8 cellular contexts compared by ENCODE assay signal in the genomic region with DNA sequence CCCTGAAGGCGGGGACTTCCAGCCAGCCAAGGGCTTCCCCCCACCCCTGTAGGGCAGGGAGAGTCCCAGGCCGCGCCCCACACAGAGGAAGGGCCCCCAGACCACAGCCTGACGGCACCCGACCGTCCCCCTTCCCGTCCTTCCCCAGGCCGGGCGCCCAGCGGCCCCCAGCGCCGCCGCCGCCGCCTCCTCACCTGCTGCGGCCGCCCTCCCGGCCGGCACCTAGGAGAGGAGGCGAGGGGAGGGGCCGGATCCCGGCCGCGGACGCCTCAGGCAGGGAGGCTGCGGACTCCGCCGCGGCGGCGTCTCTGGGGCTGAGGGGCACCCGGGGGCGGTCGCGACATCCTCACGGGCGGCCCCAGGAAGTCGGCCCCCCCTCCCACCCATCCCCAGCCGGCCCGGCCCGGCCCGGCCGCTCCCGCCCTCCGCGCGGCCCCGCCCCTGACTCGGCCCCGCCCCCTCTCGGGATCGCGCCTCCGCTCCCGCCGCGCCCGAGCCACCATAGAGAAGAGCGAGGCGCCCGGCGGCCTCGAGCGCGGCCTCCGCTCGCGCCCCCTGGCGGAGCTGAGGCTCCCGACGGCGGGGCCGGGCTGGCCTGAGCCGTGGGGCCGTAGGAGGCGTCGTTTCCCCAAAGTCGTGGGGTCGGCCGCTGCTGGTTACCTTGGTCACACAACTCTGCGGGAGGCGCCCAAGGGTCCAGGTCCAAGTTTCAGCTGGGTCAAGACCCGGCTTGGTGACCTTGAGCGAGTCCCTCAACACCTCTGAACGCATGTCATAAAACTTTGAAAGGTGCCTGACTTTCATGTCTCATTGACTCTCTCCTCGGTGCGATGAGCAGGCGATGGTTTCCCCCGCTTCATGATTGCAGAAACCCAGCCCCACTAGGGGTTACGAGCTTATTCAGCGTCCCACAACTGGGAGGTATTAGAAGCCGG. TPM values are rescaled to one million over a fixed set of nuclear protein-coding genes. Genes with fewer than 3 reads are reported as not detected.
DNase-seq lines count a peak whose midpoint lies in the region; ATAC-seq, FAIRE-seq and TF ChIP-seq lines count a peak whose summit lies in the region.

No MANE protein-coding gene starts in this region.

- TF ChIP-seq POLR2A in HepG2 (IDR thresholded peaks at IDR 0.05; ENCODE audit: insufficient read depth in 1 of 2, low read depth in 2 of 2, low read length in 2 of 2): peak; percentile 47 to 62; a peak in 3 of 4 replicates

- H3K4me3 Mint-ChIP-seq in activated CD4-positive, alpha-beta T cell treated with anti-CD3 and anti-CD28 coated beads, Interleukin-2, amount 10 ng/mL, durations not matched to agents 7 days and 5 days: peak overlapping the region; percentile 87

- FAIRE-seq in HepG2 (lab: Jason Lieb, UNC): no peak

- TF ChIP-seq EP300 in HepG2 (IDR thresholded peaks at IDR 0.05; ENCODE audit: low read depth in 2 of 2, low read length in 2 of 2) (no peak), HepG2 (CRISPR knock-in tag; IDR thresholded peaks at IDR 0.05; ENCODE audit: borderline replicate concordance) (no peak)

- ATAC-seq in GM19043 (IDR thresholded peaks at IDR 0.05; ENCODE audit: low read depth, unreplicated experiment): peak; percentile 66
- ATAC-seq in HG03280 (IDR thresholded peaks at IDR 0.05; ENCODE audit: unreplicated experiment): peak; percentile 75
- ATAC-seq in HepG2: peak; percentile 85

- CTCF ChIA-PET in BJ (lab: Yijun Ruan, JAX) (interaction anchor here (0.6 to 2.6 kb wide), 20 partner anchors 10 to 1450 kb away, joined by 3 to 16 read pairs (median 4); partner anchors contain the start of genes LIG3 and RAD51D), HepG2 (lab: Yijun Ruan, JAX; ENCODE audit: low intra/inter-chr PET ratio, low total read pairs) (interaction anchor here (1.2 to 3.0 kb wide), 3 partner anchors 31 to 91 kb away, joined by 4 to 21 read pairs (median 8); partner anchors contain the start of genes NLE1 and RAD51D)
- CTCF ChIA-PET in activated CD4-positive, alpha-beta T cell treated with anti-CD3 and anti-CD28 coated beads, Interleukin-2, amount 10 ng/mL, durations not matched to agents 7 days and 5 days (lab: Charles Lee): interaction anchor here (0.7 to 3.4 kb wide), 39 partner anchors 9 to 125 kb away, joined by 3 to 16 read pairs (median 5); partner anchors contain the start of genes LIG3 and RFFL

- no peaks in the 10 kb centered on the region for H3K9me3 ChIP-seq in HepG2 (ENCODE audit: low read length)

- peak; percentile 59 for TF ChIP-seq CTCF in BJ (IDR thresholded peaks at IDR 0.05; ENCODE audit: insufficient read depth, low read depth, low read length)
- TF ChIP-seq CTCF in HepG2 (CRISPR knock-in tag; IDR thresholded peaks at IDR 0.05): peak; percentile 83

- no TSS peak for BruUV-seq in HepG2 (replicated peaks; lab: Mats Ljungman, UMichigan)

- peaks cover 40% of the 10 kb centered on the region for H3K79me2 ChIP-seq in HepG2 (ENCODE audit: insufficient read depth, low read length)

- peak overlapping the region; percentile 91 for H2AFZ ChIP-seq in HepG2 (ENCODE audit: low read length)

- intact Hi-C loops in HepG2 (cut with micrococcal nuclease; ENCODE audit: unreplicated experiment): loop anchor here (1.0 to 5.0 kb wide), 5 partner anchors 26 to 91 kb away; partner anchors contain the start of genes RAD51D and RFFL

- peaks cover 5% of the 10 kb centered on the region for H3K36me3 Mint-ChIP-seq in activated CD4-positive, alpha-beta T cell treated with anti-CD3 and anti-CD28 coated beads, Interleukin-2, amount 10 ng/mL, durations not matched to agents 7 days and 5 days (ENCODE audit: low read depth)

- POLR2A ChIA-PET in BJ (lab: Charles Lee): interaction anchor here (0.6 kb wide), 1 partner anchor 38 kb away, joined by 3 read pairs; no protein-coding TSS in a partner anchor
- POLR2A ChIA-PET in activated CD4-positive, alpha-beta T cell treated with anti-CD3 and anti-CD28 coated beads, Interleukin-2, amount 10 ng/mL, durations not matched to agents 7 days and 5 days (lab: Charles Lee): interaction anchor here (0.7 to 1.6 kb wide), 3 partner anchors 16 to 66 kb away, joined by 3 to 8 read pairs (median 7); no protein-coding TSS in a partner anchor
- POLR2A ChIA-PET in HepG2 (lab: Yijun Ruan, JAX): interaction anchor here (0.6 to 2.5 kb wide), 10 partner anchors 10 to 108 kb away, joined by 3 to 43 read pairs (median 6); partner anchors contain the start of genes LIG3 and RFFL

- DNase-seq in BJ (ENCODE audit: low read depth) (no peak), NCI-H460 (ENCODE audit: extremely low read depth, low read depth) (peak; percentile 79), dedifferentiated amniotic fluid mesenchymal stem cell (ENCODE audit: extremely low spot score) (peak; percentile 80), HepG2 (ENCODE audit: low spot score) (peak; percentile 64)
- DNase-seq in activated CD4-positive, alpha-beta T cell treated with anti-CD3 and anti-CD28 coated beads, Interleukin-2, amount 10 ng/mL, durations not matched to agents 7 days and 5 days: peak; percentile 87
- peak; percentile 87 for DNase-seq in stimulated activated CD4-positive, alpha-beta T cell treated with anti-CD3 and anti-CD28 coated beads, Interleukin-4, amount 100 ng/mL, for 24 hours

- H3K9me3 Mint-ChIP-seq in activated CD4-positive, alpha-beta T cell treated with anti-CD3 and anti-CD28 coated beads, Interleukin-2, amount 10 ng/mL, durations not matched to agents 7 days and 5 days: no peaks in the 10 kb centered on the region

- in situ Hi-C loops in HepG2 (cut with HindIII; ENCODE audit: extremely low pct_ligation_motif_present, low pct_unique_long_range_greater_than_20kb): no loop called here

- H3K27ac ChIP-seq in HepG2 (ENCODE audit: extremely low read length, insufficient read depth, low read length): peak overlapping the region; percentile 83

- peak overlapping the region; percentile 85 for H3K4me3 ChIP-seq in BJ (ENCODE audit: low read depth, low read length)
- peak overlapping the region; percentile 71 to 92 (median 72) for H3K4me3 ChIP-seq in HepG2 (replicated peaks in 1 of 3; ENCODE audit: insufficient read depth in 1 of 3, low read depth in 2 of 3, low read length in 3 of 3)

- H3K4me2 ChIP-seq in HepG2 (ENCODE audit: low read depth, low read length): peak overlapping the region; percentile 82

- no peaks in the 10 kb centered on the region for H3K27me3 Mint-ChIP-seq in activated CD4-positive, alpha-beta T cell treated with anti-CD3 and anti-CD28 coated beads, Interleukin-2, amount 10 ng/mL, durations not matched to agents 7 days and 5 days

- peaks cover 51% of the 10 kb centered on the region for H3K4me1 Mint-ChIP-seq in activated CD4-positive, alpha-beta T cell treated with anti-CD3 and anti-CD28 coated beads, Interleukin-2, amount 10 ng/mL, durations not matched to agents 7 days and 5 days

- H3K9ac ChIP-seq in HepG2 (ENCODE audit: insufficient read depth, low read depth, low read length): peak overlapping the region; percentile 80

- H3K36me3 ChIP-seq in BJ (ENCODE audit: control insufficient read depth, insufficient read depth, low read length) (no peaks in the 10 kb centered on the region), HepG2 (replicated peaks in 1 of 2; ENCODE audit: control insufficient read depth in 1 of 2, insufficient read depth in 2 of 2, low read length in 2 of 2) (no peaks in the 10 kb centered on the region)

- H4K20me1 ChIP-seq in HepG2 (ENCODE audit: insufficient read depth, low read length): no peaks in the 10 kb centered on the region

- H3K27me3 ChIP-seq in BJ (ENCODE audit: control insufficient read depth, insufficient read depth, low read length) (no peaks in the 10 kb centered on the region), HepG2 (ENCODE audit: control insufficient read depth in 1 of 2, insufficient read depth in 2 of 2, low read length in 2 of 2) (no peaks in the 10 kb centered on the region)

- peaks cover 42% of the 10 kb centered on the region for H3K4me1 ChIP-seq in HepG2 (ENCODE audit: insufficient read depth, low read length)

- H3K27ac Mint-ChIP-seq in activated CD4-positive, alpha-beta T cell treated with anti-CD3 and anti-CD28 coated beads, Interleukin-2, amount 10 ng/mL, durations not matched to agents 7 days and 5 days: peak overlapping the region; percentile 92

- peak; percentile 93 for TF ChIP-seq RAD21 in HepG2 (CRISPR knock-in tag; IDR thresholded peaks at IDR 0.05)

- 23% methylated on average over 9 of the region's 92 CpGs for whole genome bisulfite sequencing in HepG2 (ENCODE audit: low lambda C conversion rate)

RNA-seq across cellular contexts. Expression of gene RFFL, which starts 25.7 kb away (rescaled TPM):
- 9.1 and 10.6 TPM in 2 replicates for polyA plus RNA-seq in BJ (2011; rRNA removed)
- 25.6 and 38.9 TPM in 2 replicates for polyA minus RNA-seq in BJ (2011; rRNA and poly(A)+ RNA removed)
- 26.2 and 26.4 TPM in 2 replicates for total RNA-seq in NCI-H460 (2014; rRNA removed; shearing (Covaris generic))
- 10.9 and 25.0 TPM in 2 replicates for polyA plus RNA-seq in NCI-H460 (2014; cell fraction: nucleus; rRNA removed)
- total RNA-seq in activated CD4-positive, alpha-beta T cell treated with anti-CD3 and anti-CD28 coated beads, Interleukin-2, amount 10 ng/mL, durations not matched to agents 7 days and 5 days: 10 to 100 TPM; 36.0 to 40.1 TPM
- 24.3 and 36.7 TPM in 2 replicates for total RNA-seq in HepG2 (2016; rRNA removed; fragmentation: Illumina TruSeq; extraction: Trizol)
- total RNA-seq in HepG2 (2016; cell fraction: cytosol; rRNA removed; fragmentation: Illumina TruSeq; extraction: Trizol; ENCODE audit: low read depth): 11.0 and 13.7 TPM in 2 replicates
- 22.7 and 31.6 TPM in 2 replicates for total RNA-seq in HepG2 (2016; cell fraction: insoluble cytoplasmic fraction; rRNA removed; fragmentation: Illumina TruSeq; extraction: Trizol)
- 39.1 and 40.3 TPM in 2 replicates for total RNA-seq in HepG2 (2016; cell fraction: membrane; rRNA removed; fragmentation: Illumina TruSeq; extraction: Trizol)
- total RNA-seq in HepG2 (2016; cell fraction: nucleus; rRNA removed; fragmentation: Illumina TruSeq; extraction: Trizol): 13.3 and 16.7 TPM in 2 replicates
- polyA plus RNA-seq in HepG2 (2011; rRNA removed): 45.0 and 48.6 TPM in 2 replicates
- 37.7 and 39.6 TPM in 2 replicates for polyA plus RNA-seq in HepG2 (2011; cell fraction: cytosol; rRNA removed)
- polyA plus RNA-seq in HepG2 (2011; cell fraction: nucleus; rRNA removed): 15.8 and 19.4 TPM in 2 replicates
- polyA plus RNA-seq in HepG2 (2012): 25.0 and 25.8 TPM in 2 replicates
- polyA plus RNA-seq in HepG2 (2016; cell fraction: cytosol; fragmentation: Illumina TruSeq; extraction: Trizol; ENCODE audit: low read depth): 11.2 and 16.3 TPM in 2 replicates
- 27.5 and 31.8 TPM in 2 replicates for polyA plus RNA-seq in HepG2 (2016; cell fraction: insoluble cytoplasmic fraction; fragmentation: Illumina TruSeq; extraction: Trizol; ENCODE audit: low read depth)
- polyA plus RNA-seq in HepG2 (2016; cell fraction: membrane; fragmentation: Illumina TruSeq; extraction: Trizol; ENCODE audit: low read depth): 21.0 and 25.2 TPM in 2 replicates
- polyA plus RNA-seq in HepG2 (2016; cell fraction: nucleus; fragmentation: Illumina TruSeq; extraction: Trizol; ENCODE audit: insufficient read depth, low read depth): 21.9 and 23.1 TPM in 2 replicates
- polyA minus RNA-seq in HepG2 (2011; rRNA and poly(A)+ RNA removed; ENCODE audit: low replicate concordance): 73.6 and 201 TPM in 2 replicates
- 42.6 and 53.0 TPM in 2 replicates for polyA minus RNA-seq in HepG2 (2011; cell fraction: cytosol; rRNA and poly(A)+ RNA removed)
- 26.3 and 29.8 TPM in 2 replicates for polyA minus RNA-seq in HepG2 (2011; cell fraction: nucleus; rRNA and poly(A)+ RNA removed)

RNA-seq across cellular contexts. Expression of gene RAD51D, which starts 30.5 kb away (rescaled TPM):
- polyA plus RNA-seq in BJ (2011; rRNA removed): 13.1 and 16.1 TPM in 2 replicates
- polyA minus RNA-seq in BJ (2011; rRNA and poly(A)+ RNA removed): 6.8 and 10.7 TPM in 2 replicates
- total RNA-seq in NCI-H460 (2014; rRNA removed; shearing (Covaris generic)): 9.9 and 10.6 TPM in 2 replicates
- polyA plus RNA-seq in NCI-H460 (2014; cell fraction: nucleus; rRNA removed): 21.6 and 30.0 TPM in 2 replicates
- total RNA-seq in activated CD4-positive, alpha-beta T cell treated with anti-CD3 and anti-CD28 coated beads, Interleukin-2, amount 10 ng/mL, durations not matched to agents 7 days and 5 days: 10 to 100 TPM; 26.7 to 41.6 TPM
- total RNA-seq in HepG2 (2016; rRNA removed; fragmentation: Illumina TruSeq; extraction: Trizol): 12.9 and 13.1 TPM in 2 replicates
- 4.8 and 5.6 TPM in 2 replicates for total RNA-seq in HepG2 (2016; cell fraction: cytosol; rRNA removed; fragmentation: Illumina TruSeq; extraction: Trizol; ENCODE audit: low read depth)
- 11.5 and 13.5 TPM in 2 replicates for total RNA-seq in HepG2 (2016; cell fraction: insoluble cytoplasmic fraction; rRNA removed; fragmentation: Illumina TruSeq; extraction: Trizol)
- 11.5 and 14.1 TPM in 2 replicates for total RNA-seq in HepG2 (2016; cell fraction: membrane; rRNA removed; fragmentation: Illumina TruSeq; extraction: Trizol)
- total RNA-seq in HepG2 (2016; cell fraction: nucleus; rRNA removed; fragmentation: Illumina TruSeq; extraction: Trizol): 9.5 and 12.9 TPM in 2 replicates
- 6.4 and 6.7 TPM in 2 replicates for polyA plus RNA-seq in HepG2 (2011; rRNA removed)
- polyA plus RNA-seq in HepG2 (2011; cell fraction: cytosol; rRNA removed): 5.1 and 5.5 TPM in 2 replicates
- 8.3 and 8.6 TPM in 2 replicates for polyA plus RNA-seq in HepG2 (2011; cell fraction: nucleus; rRNA removed)
- 3.8 and 4.0 TPM in 2 replicates for polyA plus RNA-seq in HepG2 (2012)
- polyA plus RNA-seq in HepG2 (2016; cell fraction: cytosol; fragmentation: Illumina TruSeq; extraction: Trizol; ENCODE audit: low read depth): 5.2 and 6.5 TPM in 2 replicates
- polyA plus RNA-seq in HepG2 (2016; cell fraction: insoluble cytoplasmic fraction; fragmentation: Illumina TruSeq; extraction: Trizol; ENCODE audit: low read depth): 11.4 and 12.4 TPM in 2 replicates
- 9.0 and 10.6 TPM in 2 replicates for polyA plus RNA-seq in HepG2 (2016; cell fraction: membrane; fragmentation: Illumina TruSeq; extraction: Trizol; ENCODE audit: low read depth)
- 14.0 and 15.4 TPM in 2 replicates for polyA plus RNA-seq in HepG2 (2016; cell fraction: nucleus; fragmentation: Illumina TruSeq; extraction: Trizol; ENCODE audit: insufficient read depth, low read depth)
- polyA minus RNA-seq in HepG2 (2011; rRNA and poly(A)+ RNA removed; ENCODE audit: low replicate concordance): 15.5 and 26.7 TPM in 2 replicates
- 1.9 and 2.8 TPM in 2 replicates for polyA minus RNA-seq in HepG2 (2011; cell fraction: cytosol; rRNA and poly(A)+ RNA removed)
- 8.6 and 18.0 TPM in 2 replicates for polyA minus RNA-seq in HepG2 (2011; cell fraction: nucleus; rRNA and poly(A)+ RNA removed)

RNA-seq across cellular contexts. Expression of gene FNDC8, which starts 32.2 kb away (rescaled TPM):
- not detected in 2 replicates for polyA plus RNA-seq in BJ (2011; rRNA removed)
- not detected in 2 replicates for polyA minus RNA-seq in BJ (2011; rRNA and poly(A)+ RNA removed)
- not detected in 2 replicates for total RNA-seq in NCI-H460 (2014; rRNA removed; shearing (Covaris generic))
- not detected in 2 replicates for polyA plus RNA-seq in NCI-H460 (2014; cell fraction: nucleus; rRNA removed)
- not detected for total RNA-seq in activated CD4-positive, alpha-beta T cell treated with anti-CD3 and anti-CD28 coated beads, Interleukin-2, amount 10 ng/mL, durations not matched to agents 7 days and 5 days
- not detected in 2 replicates for total RNA-seq in HepG2 (2016; rRNA removed; fragmentation: Illumina TruSeq; extraction: Trizol)
- not detected in 2 replicates for total RNA-seq in HepG2 (2016; cell fraction: cytosol; rRNA removed; fragmentation: Illumina TruSeq; extraction: Trizol; ENCODE audit: low read depth)
- total RNA-seq in HepG2 (2016; cell fraction: insoluble cytoplasmic fraction; rRNA removed; fragmentation: Illumina TruSeq; extraction: Trizol): not detected in 2 replicates
- not detected in 2 replicates for total RNA-seq in HepG2 (2016; cell fraction: membrane; rRNA removed; fragmentation: Illumina TruSeq; extraction: Trizol)
- total RNA-seq in HepG2 (2016; cell fraction: nucleus; rRNA removed; fragmentation: Illumina TruSeq; extraction: Trizol): not detected in 2 replicates
- polyA plus RNA-seq in HepG2 (2011; rRNA removed): not detected in 2 replicates
- not detected in 2 replicates for polyA plus RNA-seq in HepG2 (2011; cell fraction: cytosol; rRNA removed)
- polyA plus RNA-seq in HepG2 (2011; cell fraction: nucleus; rRNA removed): not detected in 2 replicates
- polyA plus RNA-seq in HepG2 (2012): not detected in 2 replicates
- not detected in 2 replicates for polyA plus RNA-seq in HepG2 (2016; cell fraction: cytosol; fragmentation: Illumina TruSeq; extraction: Trizol; ENCODE audit: low read depth)
- polyA plus RNA-seq in HepG2 (2016; cell fraction: insoluble cytoplasmic fraction; fragmentation: Illumina TruSeq; extraction: Trizol; ENCODE audit: low read depth): not detected in 2 replicates
- not detected in 2 replicates for polyA plus RNA-seq in HepG2 (2016; cell fraction: membrane; fragmentation: Illumina TruSeq; extraction: Trizol; ENCODE audit: low read depth)
- polyA plus RNA-seq in HepG2 (2016; cell fraction: nucleus; fragmentation: Illumina TruSeq; extraction: Trizol; ENCODE audit: insufficient read depth, low read depth): not detected in 2 replicates
- polyA minus RNA-seq in HepG2 (2011; rRNA and poly(A)+ RNA removed; ENCODE audit: low replicate concordance): not detected in 2 replicates
- polyA minus RNA-seq in HepG2 (2011; cell fraction: cytosol; rRNA and poly(A)+ RNA removed): not detected in 2 replicates
- polyA minus RNA-seq in HepG2 (2011; cell fraction: nucleus; rRNA and poly(A)+ RNA removed): not detected in 2 replicates

RNA-seq across cellular contexts. Expression of gene NLE1, which starts 52.9 kb away (rescaled TPM):
- polyA plus RNA-seq in BJ (2011; rRNA removed): 8.1 and 14.9 TPM in 2 replicates
- polyA minus RNA-seq in BJ (2011; rRNA and poly(A)+ RNA removed): 7.9 and 15.0 TPM in 2 replicates
- 26.4 and 27.0 TPM in 2 replicates for total RNA-seq in NCI-H460 (2014; rRNA removed; shearing (Covaris generic))
- polyA plus RNA-seq in NCI-H460 (2014; cell fraction: nucleus; rRNA removed): 62.9 and 72.9 TPM in 2 replicates
- total RNA-seq in activated CD4-positive, alpha-beta T cell treated with anti-CD3 and anti-CD28 coated beads, Interleukin-2, amount 10 ng/mL, durations not matched to agents 7 days and 5 days: 10 to 100 TPM; 15.7 to 19.7 TPM
- 34.5 and 35.5 TPM in 2 replicates for total RNA-seq in HepG2 (2016; rRNA removed; fragmentation: Illumina TruSeq; extraction: Trizol)
- total RNA-seq in HepG2 (2016; cell fraction: cytosol; rRNA removed; fragmentation: Illumina TruSeq; extraction: Trizol; ENCODE audit: low read depth): 12.2 and 15.9 TPM in 2 replicates
- 34.4 and 35.7 TPM in 2 replicates for total RNA-seq in HepG2 (2016; cell fraction: insoluble cytoplasmic fraction; rRNA removed; fragmentation: Illumina TruSeq; extraction: Trizol)
- 33.9 and 34.0 TPM in 2 replicates for total RNA-seq in HepG2 (2016; cell fraction: membrane; rRNA removed; fragmentation: Illumina TruSeq; extraction: Trizol)
- total RNA-seq in HepG2 (2016; cell fraction: nucleus; rRNA removed; fragmentation: Illumina TruSeq; extraction: Trizol): 26.0 and 29.5 TPM in 2 replicates
- 20.3 and 21.4 TPM in 2 replicates for polyA plus RNA-seq in HepG2 (2011; rRNA removed)
- polyA plus RNA-seq in HepG2 (2011; cell fraction: cytosol; rRNA removed): 19.2 and 31.0 TPM in 2 replicates
- polyA plus RNA-seq in HepG2 (2011; cell fraction: nucleus; rRNA removed): 35.5 and 44.1 TPM in 2 replicates
- polyA plus RNA-seq in HepG2 (2012): 14.4 and 16.4 TPM in 2 replicates
- polyA plus RNA-seq in HepG2 (2016; cell fraction: cytosol; fragmentation: Illumina TruSeq; extraction: Trizol; ENCODE audit: low read depth): 15.8 and 16.0 TPM in 2 replicates
- polyA plus RNA-seq in HepG2 (2016; cell fraction: insoluble cytoplasmic fraction; fragmentation: Illumina TruSeq; extraction: Trizol; ENCODE audit: low read depth): 26.7 and 34.4 TPM in 2 replicates
- polyA plus RNA-seq in HepG2 (2016; cell fraction: membrane; fragmentation: Illumina TruSeq; extraction: Trizol; ENCODE audit: low read depth): 26.4 and 28.3 TPM in 2 replicates
- 31.3 and 31.9 TPM in 2 replicates for polyA plus RNA-seq in HepG2 (2016; cell fraction: nucleus; fragmentation: Illumina TruSeq; extraction: Trizol; ENCODE audit: insufficient read depth, low read depth)
- 41.5 and 66.5 TPM in 2 replicates for polyA minus RNA-seq in HepG2 (2011; rRNA and poly(A)+ RNA removed; ENCODE audit: low replicate concordance)
- 15.8 and 17.7 TPM in 2 replicates for polyA minus RNA-seq in HepG2 (2011; cell fraction: cytosol; rRNA and poly(A)+ RNA removed)
- 23.1 and 26.3 TPM in 2 replicates for polyA minus RNA-seq in HepG2 (2011; cell fraction: nucleus; rRNA and poly(A)+ RNA removed)

RNA-seq across cellular contexts. Expression of gene UNC45B, which starts 58.4 kb away (rescaled TPM):
- polyA plus RNA-seq in BJ (2011; rRNA removed): not detected in 2 replicates
- not detected in 2 replicates for polyA minus RNA-seq in BJ (2011; rRNA and poly(A)+ RNA removed)
- total RNA-seq in NCI-H460 (2014; rRNA removed; shearing (Covaris generic)): 0.02 TPM in 1 of 2 replicates, not detected in the other
- not detected in 2 replicates for polyA plus RNA-seq in NCI-H460 (2014; cell fraction: nucleus; rRNA removed)
- total RNA-seq in activated CD4-positive, alpha-beta T cell treated with anti-CD3 and anti-CD28 coated beads, Interleukin-2, amount 10 ng/mL, durations not matched to agents 7 days and 5 days: under 1 TPM; 0.10 TPM
- total RNA-seq in HepG2 (2016; rRNA removed; fragmentation: Illumina TruSeq; extraction: Trizol): not detected in 2 replicates
- total RNA-seq in HepG2 (2016; cell fraction: cytosol; rRNA removed; fragmentation: Illumina TruSeq; extraction: Trizol; ENCODE audit: low read depth): not detected in 2 replicates
- total RNA-seq in HepG2 (2016; cell fraction: insoluble cytoplasmic fraction; rRNA removed; fragmentation: Illumina TruSeq; extraction: Trizol): 0.02 TPM in 1 of 2 replicates, not detected in the other
- total RNA-seq in HepG2 (2016; cell fraction: membrane; rRNA removed; fragmentation: Illumina TruSeq; extraction: Trizol): not detected in 2 replicates
- not detected in 2 replicates for total RNA-seq in HepG2 (2016; cell fraction: nucleus; rRNA removed; fragmentation: Illumina TruSeq; extraction: Trizol)
- 0.01 TPM in 1 of 2 replicates, not detected in the other for polyA plus RNA-seq in HepG2 (2011; rRNA removed)
- not detected in 2 replicates for polyA plus RNA-seq in HepG2 (2011; cell fraction: cytosol; rRNA removed)
- polyA plus RNA-seq in HepG2 (2011; cell fraction: nucleus; rRNA removed): not detected in 2 replicates
- not detected in 2 replicates for polyA plus RNA-seq in HepG2 (2012)
- not detected in 2 replicates for polyA plus RNA-seq in HepG2 (2016; cell fraction: cytosol; fragmentation: Illumina TruSeq; extraction: Trizol; ENCODE audit: low read depth)
- not detected in 2 replicates for polyA plus RNA-seq in HepG2 (2016; cell fraction: insoluble cytoplasmic fraction; fragmentation: Illumina TruSeq; extraction: Trizol; ENCODE audit: low read depth)
- polyA plus RNA-seq in HepG2 (2016; cell fraction: membrane; fragmentation: Illumina TruSeq; extraction: Trizol; ENCODE audit: low read depth): not detected in 2 replicates
- not detected in 2 replicates for polyA plus RNA-seq in HepG2 (2016; cell fraction: nucleus; fragmentation: Illumina TruSeq; extraction: Trizol; ENCODE audit: insufficient read depth, low read depth)
- polyA minus RNA-seq in HepG2 (2011; rRNA and poly(A)+ RNA removed; ENCODE audit: low replicate concordance): 0.02 TPM in 1 of 2 replicates, not detected in the other
- polyA minus RNA-seq in HepG2 (2011; cell fraction: cytosol; rRNA and poly(A)+ RNA removed): not detected in 2 replicates
- polyA minus RNA-seq in HepG2 (2011; cell fraction: nucleus; rRNA and poly(A)+ RNA removed): not detected in 2 replicates
